ENCODE assay signal across 1 cellular context in genomic region chr17:19346351-19347255, GRCh38.
A peak's percentile ranks its signal among the peaks of the same experiment; 100 is the strongest.
TF ChIP-seq lines count a peak whose summit lies in the region.

No MANE protein-coding gene starts in this region.

TF ChIP-seq in HepG2, 621 proteins besides CTCF, POLR2A, EP300 and RAD21 (continued from another document):
- no peak for TF ChIP-seq MXD1 (CRISPR knock-in tag; IDR thresholded peaks at IDR 0.05)
- TF ChIP-seq ZFP37 (CRISPR knock-in tag; IDR thresholded peaks at IDR 0.05; ENCODE audit: borderline replicate concordance): no peak
- peak; percentile 40; the same call in 1 of the 2 replicates for TF ChIP-seq DZIP1 (CRISPR knock-in tag; IDR thresholded peaks at IDR 0.05)
- TF ChIP-seq PRDM10 (CRISPR knock-in tag; IDR thresholded peaks at IDR 0.05; ENCODE audit: low read depth): 0 out of 2 replicates have a peak, but pooled peaks have one; percentile 12
- TF ChIP-seq ZBTB10 (CRISPR knock-in tag; IDR thresholded peaks at IDR 0.05; ENCODE audit: borderline replicate concordance): peak; percentile 47; the same call in 1 of the 2 replicates
- TF ChIP-seq PREB (CRISPR knock-in tag; IDR thresholded peaks at IDR 0.05): no peak
- peak; percentile 29; the same call in 1 of the 2 replicates for TF ChIP-seq PHF21A (CRISPR knock-in tag; IDR thresholded peaks at IDR 0.05)
- TF ChIP-seq ZNF343 (CRISPR knock-in tag; IDR thresholded peaks at IDR 0.05): no peak
- 0 out of 2 replicates have a peak, but pooled peaks have one; percentile 24 for TF ChIP-seq ZGPAT (CRISPR knock-in tag; IDR thresholded peaks at IDR 0.05)
- TF ChIP-seq FOSL2 (CRISPR knock-in tag; IDR thresholded peaks at IDR 0.05): peak; percentile 74
- TF ChIP-seq ZNF687 (CRISPR knock-in tag; IDR thresholded peaks at IDR 0.05): peak; percentile 45
- 0 out of 2 replicates have a peak, but pooled peaks have one; percentile 55 for TF ChIP-seq ZNF225 (CRISPR knock-in tag; IDR thresholded peaks at IDR 0.05)
- 0 out of 2 replicates have a peak, but pooled peaks have one; percentile 16 for TF ChIP-seq TFDP1 (CRISPR knock-in tag; IDR thresholded peaks at IDR 0.05; ENCODE audit: borderline replicate concordance)
- peak; percentile 93 for TF ChIP-seq NFE2 (CRISPR knock-in tag; IDR thresholded peaks at IDR 0.05)
- TF ChIP-seq SOX13 (IDR thresholded peaks at IDR 0.05): no peak
- TF ChIP-seq SOX13 (CRISPR knock-in tag; conservative IDR thresholded peaks at IDR 0.05 in 1 of 2, IDR thresholded peaks at IDR 0.05 in 1 of 2): 0 out of 4 replicates have a peak, but pooled peaks of 1 of the 2 experiments have one; percentile 6
- TF ChIP-seq SPEN (CRISPR knock-in tag; IDR thresholded peaks at IDR 0.05; ENCODE audit: low read depth): 0 out of 2 replicates have a peak, but pooled peaks have one; percentile 8
- TF ChIP-seq RFX3 (CRISPR knock-in tag; IDR thresholded peaks at IDR 0.05): no peak
- TF ChIP-seq KLF16 (CRISPR knock-in tag; IDR thresholded peaks at IDR 0.05): 0 out of 4 replicates have a peak, but pooled peaks of 1 of the 2 experiments have one; percentile 42
- TF ChIP-seq NBN (conservative IDR thresholded peaks at IDR 0.05): no peak
- 0 out of 2 replicates have a peak, but pooled peaks have one; percentile 32 for TF ChIP-seq CSRNP1 (CRISPR knock-in tag; IDR thresholded peaks at IDR 0.05)
TF ChIP-seq in HepG2: peak in this region for 34.
